In genomic region chr1:17440074-17440826, GRCh38 we compare ENCODE assay signal across 8 cellular contexts. TPM values are rescaled to one million over a fixed set of nuclear protein-coding genes. Genes with fewer than 3 reads are reported as not detected.
A peak's percentile ranks its signal among the peaks of the same experiment; 100 is the strongest.
DNase-seq lines count a peak whose midpoint lies in the region; ATAC-seq lines count a peak whose summit lies in the region.

No MANE protein-coding gene starts in this region.

- H3K9me3 Mint-ChIP-seq in CD8-positive, alpha-beta memory T cell: no peaks in the 10 kb centered on the region

- peak overlapping the region; percentile 76 to 99 (median 84) for H3K4me3 Mint-ChIP-seq in CD8-positive, alpha-beta memory T cell

- H3K27me3 ChIP-seq in CD8-positive, alpha-beta memory T cell (ENCODE audit: insufficient read depth, low read length, poor library complexity, severe bottlenecking): no peaks in the 10 kb centered on the region
- no peaks in the 10 kb centered on the region for H3K27me3 ChIP-seq in NT2/D1 (ENCODE audit: insufficient read depth, insufficient read length)
- no peaks in the 10 kb centered on the region for H3K27me3 ChIP-seq in endocrine pancreas (ENCODE audit: control insufficient read depth, insufficient read depth, low read length)
- peaks cover 0 to 19% (median 6%) of the 10 kb centered on the region in 3 experiments for H3K27me3 ChIP-seq in neuronal stem cell (ENCODE audit: control insufficient read depth in 3 of 3, insufficient read depth in 3 of 3, low read depth in 1 of 3, low read length in 3 of 3)

- peaks cover 21 to 30% (median 27%) of the 10 kb centered on the region in 3 donors for H3K4me1 Mint-ChIP-seq in CD8-positive, alpha-beta memory T cell

- H3K4me2 ChIP-seq in neuronal stem cell (ENCODE audit: insufficient read depth, low read length, poor library complexity, severe bottlenecking): peak overlapping the region; percentile 85

- no peak overlapping the region for H2BK120ac ChIP-seq in neuronal stem cell (ENCODE audit: low read depth, low read length)

- peak overlapping the region; percentile 97 for H3K18ac ChIP-seq in neuronal stem cell (ENCODE audit: low read length)

- peak overlapping the region; percentile 61 for H3K4me3 ChIP-seq in CD8-positive, alpha-beta memory T cell (ENCODE audit: low read length)
- H3K4me3 ChIP-seq in NT2/D1 (ENCODE audit: insufficient read length, low read depth): peak overlapping the region; percentile 71
- H3K4me3 ChIP-seq in endocrine pancreas (ENCODE audit: control insufficient read depth, insufficient read depth, low read length): peak overlapping the region; percentile 50
- peak overlapping the region; percentile 81 to 84 for H3K4me3 ChIP-seq in neuronal stem cell (ENCODE audit: low read length in 2 of 2)

- no peak overlapping the region for H4K8ac ChIP-seq in neuronal stem cell (ENCODE audit: low read depth, low read length)

- no CpG with 5 or more reads among the region's 18 CpGs for WGBS in neuronal stem cell (ENCODE audit: extremely low coverage in 2 of 2, insufficient read length in 2 of 2, insufficient replicate concordance in 1 of 2), 2 donors

- H3K27me3 Mint-ChIP-seq in CD8-positive, alpha-beta memory T cell: peaks cover 5 to 7% of the 10 kb centered on the region in 2 donors

- H3K23ac ChIP-seq in neuronal stem cell (ENCODE audit: low read depth, low read length, poor library complexity): peak overlapping the region; percentile 51

- H3K9ac ChIP-seq in NT2/D1 (ENCODE audit: insufficient read length, low read depth): peak overlapping the region; percentile 84
- H3K9ac ChIP-seq in endocrine pancreas (ENCODE audit: control insufficient read depth, insufficient read depth, low read length): peak overlapping the region; percentile 60
- peak overlapping the region; percentile 82 for H3K9ac ChIP-seq in neuronal stem cell (ENCODE audit: low read depth, low read length, poor library complexity)

- H3K36me3 ChIP-seq in CD8-positive, alpha-beta memory T cell (ENCODE audit: insufficient read depth, low read length): no peaks in the 10 kb centered on the region
- H3K36me3 ChIP-seq in NT2/D1 (ENCODE audit: insufficient read depth, insufficient read length, low read length): peaks cover 21% of the 10 kb centered on the region
- no peaks in the 10 kb centered on the region for H3K36me3 ChIP-seq in endocrine pancreas (ENCODE audit: control insufficient read depth, insufficient read depth, low read length)
- H3K36me3 ChIP-seq in neuronal stem cell (replicated peaks in 1 of 2; ENCODE audit: control insufficient read depth in 2 of 2, insufficient read depth in 2 of 2, low read length in 2 of 2): peaks cover 11 to 14% of the 10 kb centered on the region in 2 donors

- H3K4me1 ChIP-seq in CD8-positive, alpha-beta memory T cell (ENCODE audit: insufficient read depth, low read length): peaks cover 16% of the 10 kb centered on the region
- H3K4me1 ChIP-seq in NT2/D1 (ENCODE audit: insufficient read depth, insufficient read length): peaks cover 2% of the 10 kb centered on the region
- H3K4me1 ChIP-seq in endocrine pancreas (ENCODE audit: control insufficient read depth, insufficient read depth, low read length): no peaks in the 10 kb centered on the region
- H3K4me1 ChIP-seq in neuronal stem cell (ENCODE audit: control insufficient read depth in 2 of 2, insufficient read depth in 1 of 2, low read depth in 1 of 2, low read length in 2 of 2): peaks cover 14 to 25% of the 10 kb centered on the region in 2 donors

- H3K27ac Mint-ChIP-seq in CD8-positive, alpha-beta memory T cell: peak overlapping the region; percentile 68 to 96 (median 87)

- H3K14ac ChIP-seq in neuronal stem cell (ENCODE audit: low read length): peak overlapping the region; percentile 10

- no peak for DNase-seq in CD8-positive, alpha-beta memory T cell
- no peak for DNase-seq in NT2/D1 (ENCODE audit: low read depth, low spot score)
- no peak for DNase-seq in neuronal stem cell (ENCODE audit: low spot score)
- no peak for DNase-seq in SIG-M5 (lab: John Stamatoyannopoulos, UW)
- no peak for DNase-seq in effector CD8-positive, alpha-beta T cell (lab: John Stamatoyannopoulos, UW)

- H3K79me1 ChIP-seq in neuronal stem cell (ENCODE audit: low read depth, low read length): peaks cover 7% of the 10 kb centered on the region

- POLR2A ChIA-PET in CD8-positive, alpha-beta memory T cell (lab: Charles Lee): no interaction called here

- H3K4ac ChIP-seq in neuronal stem cell (ENCODE audit: low read length): no peak overlapping the region

- CTCF ChIA-PET in CD8-positive, alpha-beta memory T cell (lab: Charles Lee): interaction anchor here (0.6 to 1.4 kb wide), 5 partner anchors 10 to 32 kb away, joined by 3 to 6 read pairs (median 3); no protein-coding TSS in a partner anchor

- H2AK5ac ChIP-seq in neuronal stem cell (ENCODE audit: low read depth, low read length): no peak overlapping the region

- H3K9me3 ChIP-seq in CD8-positive, alpha-beta memory T cell (ENCODE audit: low read length): no peaks in the 10 kb centered on the region
- H3K9me3 ChIP-seq in NT2/D1 (ENCODE audit: insufficient read depth, low read length) (no peaks in the 10 kb centered on the region), endocrine pancreas (ENCODE audit: control insufficient read depth, low read length) (no peaks in the 10 kb centered on the region), neuronal stem cell (replicated peaks in 1 of 2; ENCODE audit: control insufficient read depth in 2 of 2, insufficient read depth in 1 of 2, low read depth in 1 of 2, low read length in 2 of 2) (no peaks in the 10 kb centered on the region)

- ATAC-seq in HG03469 (IDR thresholded peaks at IDR 0.05; ENCODE audit: unreplicated experiment) (no peak), HG02588 (IDR thresholded peaks at IDR 0.05; ENCODE audit: unreplicated experiment) (no peak)

- H4K91ac ChIP-seq in neuronal stem cell (ENCODE audit: low read depth, low read length, poor library complexity): no peak overlapping the region

- H2AFZ ChIP-seq in neuronal stem cell (ENCODE audit: low read length): peak overlapping the region; percentile 93

- H3K27ac ChIP-seq in CD8-positive, alpha-beta memory T cell (ENCODE audit: low read depth, low read length): peak overlapping the region; percentile 55
- H3K27ac ChIP-seq in neuronal stem cell (replicated peaks; ENCODE audit: low read length): no peak overlapping the region

- peaks cover 0 to 12% (median 0%) of the 10 kb centered on the region in 3 donors for H3K36me3 Mint-ChIP-seq in CD8-positive, alpha-beta memory T cell

- H2BK5ac ChIP-seq in neuronal stem cell (ENCODE audit: low read length): no peak overlapping the region

- H2BK15ac ChIP-seq in neuronal stem cell (ENCODE audit: low read length): peak overlapping the region; percentile 68

- H2BK12ac ChIP-seq in neuronal stem cell (ENCODE audit: low read length): no peak overlapping the region

RNA-seq across cellular contexts. Expression of gene RCC2, which starts 0.8 kb away (rescaled TPM):
- total RNA-seq in CD8-positive, alpha-beta memory T cell: 100 to 1,000 TPM; 156 TPM
- polyA plus RNA-seq in CD8-positive, alpha-beta memory T cell: 27.5 TPM
- 122 TPM for polyA plus RNA-seq in neuronal stem cell (2013, experiment 1 of 2)
- polyA plus RNA-seq in neuronal stem cell (2013, experiment 2 of 2): 124 TPM
